Comparison of ENCODE assay signal across 35 cellular contexts in genomic region chr15:61281328-61281727, GRCh38.
"Had no signal": no experiment of that assay in that cellular context is flagged by ENCODE, and none has a peak within 500 bp of the region (broad histone marks: within the 10 kb centered on the region; RNA-seq: fewer than 3 reads in every experiment).

No MANE protein-coding gene starts in this region.

- DNase-seq: Karpas-422, Kasumi-1, KG1, MG63, MM.1S, MV-4-11, NCI-H1048, NCI-H1092, NCI-H1092 treated with DMSO at 0.1 percent for 48 hours, NCI-H1105, NCI-H1105 treated with DMSO at 0.1 percent for 48 hours, NCI-H1417, NCI-H1417 treated with DMSO at 0.1 percent for 48 hours, NCI-H1436, NCI-H1436 treated with DMSO at 0.1 percent for 48 hours, NCI-H146, NCI-H1694, NCI-H1694 treated with DMSO at 0.1 percent for 48 hours, NCI-H187, NCI-H187 treated with DMSO at 0.1 percent for 48 hours, NCI-H1930, NCI-H2029, NCI-H2029 treated with DMSO at 0.1 percent for 48 hours, NCI-H2081, NCI-H2081 treated with DMSO at 0.1 percent for 48 hours, NCI-H2107, NCI-H2171, NCI-H2171 treated with DMSO at 0.1 percent for 48 hours, NCI-H2227 treated with DMSO at 0.1 percent for 48 hours, NCI-H226, NCI-H345, NCI-H446, NCI-H446 treated with DMSO at 0.1 percent for 48 hours, NCI-H510A had no signal

- H3K4me2 ChIP-seq: KMS-11 had no signal

- H3K9me3 ChIP-seq: MG63 had no signal

- H3K9ac ChIP-seq: KMS-11 had no signal

- H3K27ac ChIP-seq: KMS-11 had no signal

- H3K36me3 ChIP-seq: MG63 had no signal

- H3K4me3 ChIP-seq: MG63 had no signal
